Comparison of ENCODE assay signal across 24 cellular contexts in genomic region chr10:29616542-29616941, GRCh38. TPM values are rescaled to one million over a fixed set of nuclear protein-coding genes. Genes with fewer than 3 reads are reported as not detected.
DNase-seq lines count a peak whose midpoint lies in the region; ATAC-seq and TF ChIP-seq lines count a peak whose summit lies in the region.
"Had no signal": no experiment of that assay in that cellular context is flagged by ENCODE, and none has a peak within 500 bp of the region (broad histone marks: within the 10 kb centered on the region; RNA-seq: fewer than 3 reads in every experiment).

No MANE protein-coding gene starts in this region.

- H3K9me3 Mint-ChIP-seq in activated T-cell treated with anti-CD3 and anti-CD28 coated beads, Interleukin-2, amount 50 U/mL, for 4 hours = no peaks in the 10 kb centered on the region
- H3K9me3 Mint-ChIP-seq: CD8-positive, alpha-beta T cell had no signal

- TF ChIP-seq CTCF in right atrium auricular region (IDR thresholded peaks at IDR 0.05) (no peak), sigmoid colon (IDR thresholded peaks at IDR 0.05) (no peak)

- no peak overlapping the region for H3K4me3 ChIP-seq in right atrium auricular region
- no peak overlapping the region for H3K4me3 ChIP-seq in sigmoid colon
- H3K4me3 ChIP-seq: GM23248, HAP-1 had no signal

- 47 to 78% methylated on average over 6 of the region's 6 CpGs for WGBS in sigmoid colon, 2 donors

- H3K9me3 ChIP-seq in right atrium auricular region = no peaks in the 10 kb centered on the region
- no peaks in the 10 kb centered on the region for H3K9me3 ChIP-seq in sigmoid colon
- H3K9me3 ChIP-seq: HAP-1 had no signal

- peaks cover 4% of the 10 kb centered on the region for H3K4me1 Mint-ChIP-seq in activated T-cell treated with anti-CD3 and anti-CD28 coated beads, Interleukin-2, amount 50 U/mL, for 4 hours (ENCODE audit: low read depth)

- no peaks in the 10 kb centered on the region for H3K27me3 Mint-ChIP-seq in activated T-cell treated with anti-CD3 and anti-CD28 coated beads, Interleukin-2, amount 50 U/mL, for 4 hours (ENCODE audit: low read depth)

- DNase-seq in right atrium auricular region (ENCODE audit: low spot score) (peak; percentile 23), left ventricle myocardium superior (no peak), left colon (peak; percentile 39 to 66), sigmoid colon (peak; percentile 40), HT-29 (ENCODE audit: low spot score) (no peak), cerebellar nuclear complex (lab: John Stamatoyannopoulos, UW) (no peak)
- no peak for DNase-seq in activated T-cell treated with anti-CD3 and anti-CD28 coated beads, Interleukin-2, amount 50 U/mL, for 4 hours
- DNase-seq: AML-193; C1 segment of cervical spinal cord; CD8-positive, alpha-beta T cell; DND-41; GM23248; MV-4-11; NCI-H1105 treated with DMSO at 0.1 percent for 48 hours; NCI-H1694; NCI-H2081; NCI-H2171; NCI-H524 treated with DMSO at 0.1 percent for 48 hours; NCI-H82 had no signal

- peaks cover 0 to 62% of the 10 kb centered on the region in 2 donors for H3K4me1 ChIP-seq in right atrium auricular region
- peaks cover 0 to 84% (median 73%) of the 10 kb centered on the region in 4 donors for H3K4me1 ChIP-seq in sigmoid colon

- H3K36me3 ChIP-seq in right atrium auricular region (peaks cover 4% of the 10 kb centered on the region), sigmoid colon (no peaks in the 10 kb centered on the region)
- H3K36me3 ChIP-seq: HAP-1 had no signal

- TF ChIP-seq POLR2A in sigmoid colon (IDR thresholded peaks at IDR 0.05) = no peak

- ATAC-seq in left ventricle myocardium superior (no peak), left colon (peak; percentile 80), GM21423 (IDR thresholded peaks at IDR 0.05; ENCODE audit: unreplicated experiment) (no peak)
- ATAC-seq in activated T-cell treated with anti-CD3 and anti-CD28 coated beads, Interleukin-2, amount 50 U/mL, for 4 hours = no peak
- ATAC-seq: CD8-positive, alpha-beta T cell; Right ventricle myocardium inferior had no signal

- H3K4me3 Mint-ChIP-seq in activated T-cell treated with anti-CD3 and anti-CD28 coated beads, Interleukin-2, amount 50 U/mL, for 4 hours = no peak overlapping the region
- H3K4me3 Mint-ChIP-seq: CD8-positive, alpha-beta T cell had no signal

- no peaks in the 10 kb centered on the region for H3K27me3 ChIP-seq in right atrium auricular region
- no peaks in the 10 kb centered on the region for H3K27me3 ChIP-seq in sigmoid colon

- peak overlapping the region in 1 of 2 donors; percentile 62 for H3K27ac ChIP-seq in right atrium auricular region
- H3K27ac ChIP-seq in sigmoid colon = peak overlapping the region; percentile 77 to 90 (median 86)
- H3K27ac ChIP-seq: GM23248, HL-60, KMS-11 had no signal

- H3K36me3 Mint-ChIP-seq in activated T-cell treated with anti-CD3 and anti-CD28 coated beads, Interleukin-2, amount 50 U/mL, for 4 hours (ENCODE audit: insufficient read depth) = no peaks in the 10 kb centered on the region

- intact Hi-C loops in left ventricle myocardium superior (cut with micrococcal nuclease) = no loop called here
- intact Hi-C loops in left colon (cut with DNase I, micrococcal nuclease) = no loop called here
- intact Hi-C loops in sigmoid colon (cut with DNase I) = loop anchor here (5.0 kb wide), 1 partner anchor 121 kb away; no protein-coding TSS in a partner anchor

- TF ChIP-seq EP300 in sigmoid colon (IDR thresholded peaks at IDR 0.05) = no peak

RNA-seq across cellular contexts. Expression of gene SVIL, which starts 18.2 kb away (rescaled TPM):
- 100 to 1,000 TPM; 260 to 340 TPM for total RNA-seq in right atrium auricular region
- 302 TPM for total RNA-seq in left ventricle myocardium superior
- 100 to 1,000 TPM in 1 of 2 donors, 10 to 100 TPM in 1; 66.6 to 154 TPM for total RNA-seq in left colon
- 1,000 to 10,000 TPM in 1 of 4 donors, 100 to 1,000 TPM in 3; 637 to 1,443 (median 763) TPM for total RNA-seq in sigmoid colon
- polyA plus RNA-seq in sigmoid colon = 10 to 100 TPM in 2 of 3 donors, 1 to 10 TPM in 1; 8.3 to 42.5 (median 10.8) TPM
- 5.7 and 6.0 TPM in 2 replicates for total RNA-seq in HT-29 (2014; rRNA removed; shearing (Covaris generic))
- total RNA-seq in activated T-cell treated with anti-CD3 and anti-CD28 coated beads, Interleukin-2, amount 50 U/mL, for 4 hours = 10 to 100 TPM in 1 of 3 donors, 1 to 10 TPM in 2; 6.4 to 11.1 (median 9.5) TPM

Comparison
In these comparisons a context has a peak if more than half of its experiments do, and no peak if none do; other contexts are left out.
1. DNase-seq: peak in right atrium auricular region (single experiment), left colon (2 of 2) and sigmoid colon (single experiment); none in left ventricle myocardium superior (single experiment), HT-29 (single experiment), cerebellar nuclear complex (0 of 2) and activated T-cell treated with anti-CD3 and anti-CD28 coated beads, Interleukin-2, amount 50 U/mL, for 4 hours (single experiment).